ENCODE assay signal across 1 cellular context in genomic region chr20:53571555-53572286, GRCh38.
TF ChIP-seq lines count a peak whose summit lies in the region.

No MANE protein-coding gene starts in this region.

TF ChIP-seq in HEK293, 187 proteins besides CTCF, POLR2A, EP300 and RAD21 (continued from another document):
- TF ChIP-seq ZNF510 (tag by site-specific recombination; IDR thresholded peaks at IDR 0.05; ENCODE audit: insufficient replicate concordance) (no peak), SCRT2 (tag by site-specific recombination; IDR thresholded peaks at IDR 0.05) (0 out of 2 replicates have a peak, but pooled peaks have one; percentile 18), ZNF426 (tag by site-specific recombination; IDR thresholded peaks at IDR 0.05) (no peak), PRDM6 (tag by site-specific recombination; IDR thresholded peaks at IDR 0.05) (peak; percentile 48)
